Comparison of ENCODE assay signal across 13 cellular contexts in genomic region chr2:108928660-108929377, GRCh38.
A peak's percentile ranks its signal among the peaks of the same experiment; 100 is the strongest.
DNase-seq lines count a peak whose midpoint lies in the region; ATAC-seq, FAIRE-seq and TF ChIP-seq lines count a peak whose summit lies in the region.
"Had no signal": no experiment of that assay in that cellular context is flagged by ENCODE, and none has a peak within 500 bp of the region (broad histone marks: within the 10 kb centered on the region; RNA-seq: fewer than 3 reads in every experiment).

No MANE protein-coding gene starts in this region.

- H3K27ac ChIP-seq in 22Rv1 (no peak overlapping the region), KMS-11 (no peak overlapping the region), K562 (ENCODE audit: extremely low read depth, low read depth, low read length) (no peak overlapping the region)
- H3K27ac ChIP-seq: GM23248 had no signal

- H3K79me2 ChIP-seq in KMS-11 (ENCODE audit: insufficient read depth, low read depth) = no peaks in the 10 kb centered on the region
- H3K79me2 ChIP-seq in K562 (ENCODE audit: control insufficient read depth, insufficient read depth, low read length) = no peaks in the 10 kb centered on the region

- H3K4me3 ChIP-seq in KMS-11 (IDR thresholded peaks at IDR 0.05; ENCODE audit: insufficient read depth, low read depth, low read length) (no peak overlapping the region), K562 (no peak overlapping the region), HAP-1 (no peak overlapping the region)
- H3K4me3 ChIP-seq: GM23248 had no signal

- BruUV-seq in K562 (replicated peaks; lab: Mats Ljungman, UMichigan) = no TSS peak

- TF ChIP-seq CTCF in 22Rv1 (IDR thresholded peaks at IDR 0.05) = peak; percentile 57
- peak; percentile 36; the same call in 1 of the 2 replicates for TF ChIP-seq CTCF in KMS-11 (conservative IDR thresholded peaks at IDR 0.05; ENCODE audit: low read depth, low read length)
- TF ChIP-seq CTCF in K562 (IDR thresholded peaks at IDR 0.05 in 2 of 3, conservative IDR thresholded peaks at IDR 0.05 in 1 of 3; ENCODE audit: insufficient read depth in 2 of 3, low read depth in 1 of 3, low read length in 3 of 3) = no peak
- peak; percentile 31 for TF ChIP-seq CTCF in mesothelial cell of epicardium (IDR thresholded peaks at IDR 0.05; ENCODE audit: unreplicated experiment)

- H3K36me3 Mint-ChIP-seq in mesothelial cell of epicardium (no peaks in the 10 kb centered on the region), immature natural killer cell (no peaks in the 10 kb centered on the region)

- no peaks in the 10 kb centered on the region for H4K20me1 ChIP-seq in KMS-11 (ENCODE audit: insufficient read depth)
- H4K20me1 ChIP-seq in K562 (replicated peaks; ENCODE audit: control insufficient read depth, insufficient read depth, low read length) = peaks cover 8% of the 10 kb centered on the region; the same call in 1 of the 2 replicates

- H3K27me3 Mint-ChIP-seq in mesothelial cell of epicardium (ENCODE audit: low read depth) (no peaks in the 10 kb centered on the region), immature natural killer cell (ENCODE audit: low read depth in 3 of 3) (peaks cover 0 to 6% (median 4%) of the 10 kb centered on the region in 3 donors)
- H3K27me3 Mint-ChIP-seq: CD4-positive, CD25-positive, alpha-beta regulatory T cell had no signal

- ATAC-seq in K562 = no peak; the same call in 2 of the 3 replicates
- no peak for ATAC-seq in GM21367 (IDR thresholded peaks at IDR 0.05; ENCODE audit: unreplicated experiment)
- no peak for ATAC-seq in HG03025 (IDR thresholded peaks at IDR 0.05; ENCODE audit: low FRiP score, unreplicated experiment)

- H3K27ac Mint-ChIP-seq in mesothelial cell of epicardium (no peak overlapping the region), immature natural killer cell (no peak overlapping the region)

- POLR2A ChIA-PET in K562 (lab: Yijun Ruan, JAX) = no interaction called here

- no peaks in the 10 kb centered on the region for H3K9me3 ChIP-seq in K562 (replicated peaks; ENCODE audit: control insufficient read depth, insufficient read depth, low read depth, low read length)
- H3K9me3 ChIP-seq in HAP-1 = no peaks in the 10 kb centered on the region

- H3K4me1 ChIP-seq in KMS-11 (ENCODE audit: low read depth, poor library complexity, severe bottlenecking) (no peaks in the 10 kb centered on the region), K562 (replicated peaks in 1 of 2; ENCODE audit: control insufficient read depth in 2 of 2, insufficient read depth in 2 of 2, low read length in 2 of 2) (peaks cover 0 to 2% of the 10 kb centered on the region in 2 experiments; a peak in 1 of 5 replicates), HAP-1 (no peaks in the 10 kb centered on the region)

- TF ChIP-seq EP300 in K562 (IDR thresholded peaks at IDR 0.05; ENCODE audit: low read length) = no peak

- no peaks in the 10 kb centered on the region for H3K9me3 Mint-ChIP-seq in mesothelial cell of epicardium
- H3K9me3 Mint-ChIP-seq in immature natural killer cell = no peaks in the 10 kb centered on the region
- H3K9me3 Mint-ChIP-seq: CD4-positive, CD25-positive, alpha-beta regulatory T cell had no signal

- in situ Hi-C loops in K562 (cut with MboI) = no loop called here
- in situ Hi-C loops in HAP-1 (cut with MboI; ENCODE audit: low sequenced_read_pairs) = no loop called here

- H3K4me1 Mint-ChIP-seq in mesothelial cell of epicardium = peaks cover 33% of the 10 kb centered on the region
- no peaks in the 10 kb centered on the region for H3K4me1 Mint-ChIP-seq in immature natural killer cell

- H3K9me1 ChIP-seq in K562 (ENCODE audit: control insufficient read depth, insufficient read depth, low read length) = no peaks in the 10 kb centered on the region

- WGBS in K562 (ENCODE audit: insufficient coverage, low coverage, missing lambda C conversion rate) = 3% methylated on average over 17 of the region's 17 CpGs

- H3K4me3 Mint-ChIP-seq in mesothelial cell of epicardium = no peak overlapping the region
- H3K4me3 Mint-ChIP-seq in immature natural killer cell = no peak overlapping the region
- H3K4me3 Mint-ChIP-seq: CD4-positive, CD25-positive, alpha-beta regulatory T cell had no signal

- TF ChIP-seq POLR2A in K562 (conservative IDR thresholded peaks at IDR 0.05) = no peak

- H3K4me2 ChIP-seq in KMS-11 (no peak overlapping the region), K562 (ENCODE audit: insufficient read depth, low read length) (no peak overlapping the region)

- H2AFZ ChIP-seq in KMS-11 (ENCODE audit: low read depth) (no peak overlapping the region), K562 (ENCODE audit: low read depth, low read length) (no peak overlapping the region)
- H2AFZ ChIP-seq: GM23248 had no signal

- FAIRE-seq in K562 (lab: Jason Lieb, UNC) = no peak
- FAIRE-seq: D721Med had no signal

- H3K36me3 ChIP-seq in KMS-11 (ENCODE audit: insufficient read depth) (no peaks in the 10 kb centered on the region), K562 (ENCODE audit: control insufficient read depth, insufficient read depth, low read length) (no peaks in the 10 kb centered on the region), HAP-1 (replicated peaks) (no peaks in the 10 kb centered on the region)

- TF ChIP-seq RAD21 in K562 (CRISPR knock-in tag; conservative IDR thresholded peaks at IDR 0.05 in 1 of 2, IDR thresholded peaks at IDR 0.05 in 1 of 2) = no peak

- no peaks in the 10 kb centered on the region for H3K27me3 ChIP-seq in KMS-11 (ENCODE audit: insufficient read depth, low read depth)
- H3K27me3 ChIP-seq in K562 (ENCODE audit: control insufficient read depth in 2 of 2, insufficient read depth in 2 of 2, low read length in 2 of 2) = peaks cover 27 to 85% of the 10 kb centered on the region in 2 experiments; a peak in 4 of 5 replicates
- H3K27me3 ChIP-seq in HAP-1 (ENCODE audit: low read depth) = no peaks in the 10 kb centered on the region

- intact Hi-C loops in K562 (cut with micrococcal nuclease) = no loop called here

- DNase-seq in K562 (ENCODE audit: extremely low read depth in 1 of 4, low spot score in 3 of 4) (no peak), mesothelial cell of epicardium (ENCODE audit: low spot score in 2 of 2, unreplicated experiment in 2 of 2) (no peak), HAP-1 (ENCODE audit: low spot score in 2 of 2) (no peak), immature natural killer cell (no peak)
- DNase-seq: GDM1, NCI-H2081 treated with DMSO at 0.1 percent for 48 hours had no signal

- CTCF ChIA-PET in K562 (lab: Yijun Ruan, JAX; ENCODE audit: low intra/inter-chr PET ratio) = no interaction called here

- H3K9ac ChIP-seq in KMS-11 (no peak overlapping the region), K562 (ENCODE audit: insufficient read depth in 1 of 2, low read depth in 2 of 2, low read length in 2 of 2) (no peak overlapping the region)
- H3K9ac ChIP-seq: GM23248 had no signal

TF ChIP-seq in K562, 482 proteins besides CTCF, POLR2A, EP300 and RAD21 (continues in another document):
- TF ChIP-seq SUPT5H (IDR thresholded peaks at IDR 0.05) = no peak
- TF ChIP-seq WHSC1 (IDR thresholded peaks at IDR 0.05; ENCODE audit: low read length) = no peak
- no peak for TF ChIP-seq RFX7 (CRISPR knock-in tag; IDR thresholded peaks at IDR 0.05)
- TF ChIP-seq C11orf30 (IDR thresholded peaks at IDR 0.05; ENCODE audit: low read depth) = peak; percentile 61; the same call in 1 of the 2 replicates
- TF ChIP-seq GATAD2B (IDR thresholded peaks at IDR 0.05; ENCODE audit: borderline replicate concordance) = no peak
- TF ChIP-seq RNF2 (IDR thresholded peaks at IDR 0.05) = no peak
- no peak for TF ChIP-seq NCOA4 (IDR thresholded peaks at IDR 0.05; ENCODE audit: partially characterized antibody)
- TF ChIP-seq MAFG (tag; conservative IDR thresholded peaks at IDR 0.05) = peak; percentile 49
- no peak for TF ChIP-seq IRF9 (tag; IDR thresholded peaks at IDR 0.05)
- TF ChIP-seq SIN3A (IDR thresholded peaks at IDR 0.05; ENCODE audit: borderline replicate concordance in 2 of 2, control insufficient read depth in 1 of 2, low read depth in 2 of 2, low read length in 2 of 2) = no peak
- no peak for TF ChIP-seq HMG20B (CRISPR knock-in tag; IDR thresholded peaks at IDR 0.05)
- no peak for TF ChIP-seq ZNF395 (CRISPR knock-in tag; IDR thresholded peaks at IDR 0.05)
- TF ChIP-seq RBM25 (IDR thresholded peaks at IDR 0.05; ENCODE audit: low read depth, low read length, severe bottlenecking) = no peak
- TF ChIP-seq ZNF316 (IDR thresholded peaks at IDR 0.05) = peak; percentile 61; the same call in 1 of the 2 replicates
- TF ChIP-seq TAF1 (IDR thresholded peaks at IDR 0.05; ENCODE audit: control insufficient read depth, extremely low read depth, insufficient read depth, low read length, severe bottlenecking) = no peak
- no peak for TF ChIP-seq DNMT1 (IDR thresholded peaks at IDR 0.05)
- no peak for TF ChIP-seq ZNF707 (CRISPR knock-in tag; conservative IDR thresholded peaks at IDR 0.05)
- no peak for TF ChIP-seq ZNF57 (CRISPR knock-in tag; IDR thresholded peaks at IDR 0.05)
- no peak for TF ChIP-seq FIP1L1 (IDR thresholded peaks at IDR 0.05; ENCODE audit: low read depth, low read length, poor library complexity, severe bottlenecking)
- TF ChIP-seq SLC30A9 (CRISPR knock-in tag; IDR thresholded peaks at IDR 0.05) = no peak
- TF ChIP-seq ZFPM2 (CRISPR knock-in tag; IDR thresholded peaks at IDR 0.05) = no peak

Comparison
In these comparisons a context has a peak if more than half of its experiments do, and no peak if none do; other contexts are left out.
1. CTCF ChIP-seq: peak in 22Rv1 (single experiment), KMS-11 (single experiment) and mesothelial cell of epicardium (single experiment); none in K562 (0 of 3).